In genomic region chr5:72434781-72435437, GRCh38 we compare ENCODE assay signal across 1 cellular context.
TF ChIP-seq lines count a peak whose summit lies in the region.

No MANE protein-coding gene starts in this region.

TF ChIP-seq in A549, 52 proteins besides CTCF, POLR2A, EP300 and RAD21 (continued from another document):
- TF ChIP-seq MAX (IDR thresholded peaks at IDR 0.05) = no peak
